ENCODE assay signal across 11 cellular contexts in genomic region chr4:8079031-8079885, GRCh38.
DNase-seq lines count a peak whose midpoint lies in the region; ATAC-seq and TF ChIP-seq lines count a peak whose summit lies in the region.
"Had no signal": no experiment of that assay in that cellular context is flagged by ENCODE, and none has a peak within 500 bp of the region (broad histone marks: within the 10 kb centered on the region; RNA-seq: fewer than 3 reads in every experiment).

No MANE protein-coding gene starts in this region.

- H3K9ac ChIP-seq in GM23248 = no peak overlapping the region

- no peaks in the 10 kb centered on the region for H3K36me3 Mint-ChIP-seq in activated CD4-positive, alpha-beta T cell treated with anti-CD3 and anti-CD28 coated beads, Interleukin-2, amount 10 ng/mL, durations not matched to agents 7 days and 5 days (ENCODE audit: low read depth)
- no peaks in the 10 kb centered on the region for H3K36me3 Mint-ChIP-seq in progenitor cell of endocrine pancreas (ENCODE audit: insufficient read depth)
- H3K36me3 Mint-ChIP-seq: activated CD4-positive, alpha-beta memory T cell treated with anti-CD3 and anti-CD28 coated beads for 36 hours had no signal

- H3K4me2 ChIP-seq in GM23248 (ENCODE audit: unreplicated experiment) = no peak overlapping the region

- CTCF ChIA-PET in activated CD4-positive, alpha-beta T cell treated with anti-CD3 and anti-CD28 coated beads, Interleukin-2, amount 10 ng/mL, durations not matched to agents 7 days and 5 days (lab: Charles Lee) = no interaction called here

- ATAC-seq in psoas muscle (peak in 2 of 4 donors; percentile 4 to 5), HG02610 (IDR thresholded peaks at IDR 0.05; ENCODE audit: unreplicated experiment) (no peak)
- ATAC-seq: activated naive CD8-positive, alpha-beta T cell treated with anti-CD3 and anti-CD28 coated beads, Interleukin-2, amount 50 U/mL, for 24 hours had no signal

- no peaks in the 10 kb centered on the region for H3K36me3 ChIP-seq in GM23248 (ENCODE audit: low read depth)
- peaks cover 0 to 92% of the 10 kb centered on the region in 2 donors for H3K36me3 ChIP-seq in psoas muscle (ENCODE audit: insufficient read depth in 1 of 2, low read depth in 1 of 2)
- H3K36me3 ChIP-seq: right lobe of liver had no signal

- H3K4me1 ChIP-seq in GM23248 (ENCODE audit: insufficient read depth) = no peaks in the 10 kb centered on the region
- no peaks in the 10 kb centered on the region for H3K4me1 ChIP-seq in psoas muscle
- H3K4me1 ChIP-seq: right lobe of liver had no signal

- 29 to 31% methylated on average over 32 of the region's 32 CpGs for WGBS in GM23248 (ENCODE audit: low coverage in 1 of 2, low lambda C conversion rate in 2 of 2, missing lambda C conversion rate in 2 of 2), 2 experiments
- WGBS in psoas muscle, 3 donors = 67 to 69% (median 68%) methylated on average over 32 of the region's 32 CpGs

- H3K4me1 Mint-ChIP-seq in activated CD4-positive, alpha-beta T cell treated with anti-CD3 and anti-CD28 coated beads, Interleukin-2, amount 10 ng/mL, durations not matched to agents 7 days and 5 days = no peaks in the 10 kb centered on the region
- H3K4me1 Mint-ChIP-seq in progenitor cell of endocrine pancreas (ENCODE audit: low read depth) = peaks cover 9% of the 10 kb centered on the region
- H3K4me1 Mint-ChIP-seq: activated naive CD8-positive, alpha-beta T cell treated with anti-CD3 and anti-CD28 coated beads, Interleukin-2, amount 50 U/mL, for 24 hours had no signal

- H3K4me3 Mint-ChIP-seq in activated CD4-positive, alpha-beta T cell treated with anti-CD3 and anti-CD28 coated beads, Interleukin-2, amount 10 ng/mL, durations not matched to agents 7 days and 5 days = no peak overlapping the region
- H3K4me3 Mint-ChIP-seq in progenitor cell of endocrine pancreas (ENCODE audit: low read depth) = no peak overlapping the region
- H3K4me3 Mint-ChIP-seq: activated CD4-positive, alpha-beta memory T cell treated with anti-CD3 and anti-CD28 coated beads for 36 hours; activated naive CD8-positive, alpha-beta T cell treated with anti-CD3 and anti-CD28 coated beads, Interleukin-2, amount 50 U/mL, for 24 hours had no signal

- H3K79me2 ChIP-seq in GM23248 (ENCODE audit: insufficient read depth) = no peaks in the 10 kb centered on the region

- no peaks in the 10 kb centered on the region for H3F3A ChIP-seq in GM23248 (ENCODE audit: insufficient read depth)

- in situ Hi-C loops in GM23248 (cut with MboI) = no loop called here

- H3K9me2 ChIP-seq in GM23248 (ENCODE audit: insufficient read depth) = no peaks in the 10 kb centered on the region

- no peaks in the 10 kb centered on the region for H4K20me1 ChIP-seq in GM23248 (ENCODE audit: insufficient read depth)

- POLR2A ChIA-PET in activated CD4-positive, alpha-beta T cell treated with anti-CD3 and anti-CD28 coated beads, Interleukin-2, amount 10 ng/mL, durations not matched to agents 7 days and 5 days (lab: Charles Lee) = no interaction called here

- no peak overlapping the region for H3K27ac ChIP-seq in GM23248
- no peak overlapping the region for H3K27ac ChIP-seq in psoas muscle
- H3K27ac ChIP-seq: right lobe of liver had no signal

- intact Hi-C loops in head of caudate nucleus (cut with DNase I) (no loop called here), psoas muscle (cut with DNase I) (no loop called here)

- DNase-seq in GM23248 = peak; percentile 13
- peak; percentile 58 for DNase-seq in SIG-M5 treated with dmso at 0.1 percent for 504 hours (lab: John Stamatoyannopoulos, UW; ENCODE audit: unreplicated experiment)
- DNase-seq in head of caudate nucleus = peak in 41 of 42 donors; percentile 47 to 93 (median 75)
- DNase-seq in psoas muscle = peak; percentile 16 to 58
- no peak for DNase-seq in activated CD4-positive, alpha-beta T cell treated with anti-CD3 and anti-CD28 coated beads, Interleukin-2, amount 10 ng/mL, durations not matched to agents 7 days and 5 days
- no peak for DNase-seq in progenitor cell of endocrine pancreas (ENCODE audit: low spot score, unreplicated experiment)
- DNase-seq in NCI-H1048 (lab: John Stamatoyannopoulos, UW) = no peak
- DNase-seq: activated CD4-positive, alpha-beta memory T cell treated with anti-CD3 and anti-CD28 coated beads for 36 hours; activated naive CD8-positive, alpha-beta T cell treated with anti-CD3 and anti-CD28 coated beads, Interleukin-2, amount 50 U/mL, for 24 hours; right lobe of liver had no signal

- H3K27me3 Mint-ChIP-seq in activated CD4-positive, alpha-beta T cell treated with anti-CD3 and anti-CD28 coated beads, Interleukin-2, amount 10 ng/mL, durations not matched to agents 7 days and 5 days = no peaks in the 10 kb centered on the region
- H3K27me3 Mint-ChIP-seq in progenitor cell of endocrine pancreas = peaks cover 13% of the 10 kb centered on the region
- H3K27me3 Mint-ChIP-seq: activated CD4-positive, alpha-beta memory T cell treated with anti-CD3 and anti-CD28 coated beads for 36 hours; activated naive CD8-positive, alpha-beta T cell treated with anti-CD3 and anti-CD28 coated beads, Interleukin-2, amount 50 U/mL, for 24 hours had no signal

- TF ChIP-seq CTCF in psoas muscle (IDR thresholded peaks at IDR 0.05) (no peak), progenitor cell of endocrine pancreas (IDR thresholded peaks at IDR 0.05; ENCODE audit: unreplicated experiment) (no peak)

- H3K27me3 ChIP-seq in GM23248 (replicated peaks; ENCODE audit: insufficient read depth) (peaks cover 62% of the 10 kb centered on the region), psoas muscle (ENCODE audit: insufficient read depth in 3 of 3, low read length in 2 of 3) (no peaks in the 10 kb centered on the region)
- H3K27me3 ChIP-seq: right lobe of liver had no signal

- no peak overlapping the region for H2AFZ ChIP-seq in GM23248

- H3K9me3 ChIP-seq in GM23248 (ENCODE audit: low read depth) (no peaks in the 10 kb centered on the region), psoas muscle (no peaks in the 10 kb centered on the region)
- H3K9me3 ChIP-seq: right lobe of liver had no signal

- H3K27ac Mint-ChIP-seq in activated CD4-positive, alpha-beta T cell treated with anti-CD3 and anti-CD28 coated beads, Interleukin-2, amount 10 ng/mL, durations not matched to agents 7 days and 5 days = no peak overlapping the region
- no peak overlapping the region for H3K27ac Mint-ChIP-seq in progenitor cell of endocrine pancreas
- H3K27ac Mint-ChIP-seq: activated CD4-positive, alpha-beta memory T cell treated with anti-CD3 and anti-CD28 coated beads for 36 hours; activated naive CD8-positive, alpha-beta T cell treated with anti-CD3 and anti-CD28 coated beads, Interleukin-2, amount 50 U/mL, for 24 hours had no signal

- no peak overlapping the region for H3K4me3 ChIP-seq in GM23248
- no peak overlapping the region for H3K4me3 ChIP-seq in psoas muscle
- H3K4me3 ChIP-seq: right lobe of liver had no signal

- no peaks in the 10 kb centered on the region for H3K9me3 Mint-ChIP-seq in activated CD4-positive, alpha-beta T cell treated with anti-CD3 and anti-CD28 coated beads, Interleukin-2, amount 10 ng/mL, durations not matched to agents 7 days and 5 days
- H3K9me3 Mint-ChIP-seq in progenitor cell of endocrine pancreas (ENCODE audit: low read depth) = no peaks in the 10 kb centered on the region
- H3K9me3 Mint-ChIP-seq: activated CD4-positive, alpha-beta memory T cell treated with anti-CD3 and anti-CD28 coated beads for 36 hours; activated naive CD8-positive, alpha-beta T cell treated with anti-CD3 and anti-CD28 coated beads, Interleukin-2, amount 50 U/mL, for 24 hours had no signal

Comparison
In these comparisons a context has a peak if more than half of its experiments do, and no peak if none do; other contexts are left out.
1. DNase-seq: peak in GM23248 (single experiment), SIG-M5 treated with dmso at 0.1 percent for 504 hours (single experiment), head of caudate nucleus (41 of 42) and psoas muscle (2 of 2); none in activated CD4-positive, alpha-beta T cell treated with anti-CD3 and anti-CD28 coated beads, Interleukin-2, amount 10 ng/mL, durations not matched to agents 7 days and 5 days (single experiment), progenitor cell of endocrine pancreas (single experiment) and NCI-H1048 (single experiment).